Comparison of ENCODE assay signal across 6 cellular contexts in genomic region chr3:55090746-55091145, GRCh38.
"Had no signal": no experiment of that assay in that cellular context is flagged by ENCODE, and none has a peak within 500 bp of the region (broad histone marks: within the 10 kb centered on the region; RNA-seq: fewer than 3 reads in every experiment).

No MANE protein-coding gene starts in this region.

- H3K4me3 ChIP-seq: GM23338 had no signal

- DNase-seq: H9, HCEC 1CT, KBM-7 had no signal

- H3K4me2 ChIP-seq: GM23338 had no signal

- ATAC-seq: GM23338 had no signal

- FAIRE-seq: H1, H54 had no signal

- H2AFZ ChIP-seq: GM23338 had no signal
